In the genomic region with DNA sequence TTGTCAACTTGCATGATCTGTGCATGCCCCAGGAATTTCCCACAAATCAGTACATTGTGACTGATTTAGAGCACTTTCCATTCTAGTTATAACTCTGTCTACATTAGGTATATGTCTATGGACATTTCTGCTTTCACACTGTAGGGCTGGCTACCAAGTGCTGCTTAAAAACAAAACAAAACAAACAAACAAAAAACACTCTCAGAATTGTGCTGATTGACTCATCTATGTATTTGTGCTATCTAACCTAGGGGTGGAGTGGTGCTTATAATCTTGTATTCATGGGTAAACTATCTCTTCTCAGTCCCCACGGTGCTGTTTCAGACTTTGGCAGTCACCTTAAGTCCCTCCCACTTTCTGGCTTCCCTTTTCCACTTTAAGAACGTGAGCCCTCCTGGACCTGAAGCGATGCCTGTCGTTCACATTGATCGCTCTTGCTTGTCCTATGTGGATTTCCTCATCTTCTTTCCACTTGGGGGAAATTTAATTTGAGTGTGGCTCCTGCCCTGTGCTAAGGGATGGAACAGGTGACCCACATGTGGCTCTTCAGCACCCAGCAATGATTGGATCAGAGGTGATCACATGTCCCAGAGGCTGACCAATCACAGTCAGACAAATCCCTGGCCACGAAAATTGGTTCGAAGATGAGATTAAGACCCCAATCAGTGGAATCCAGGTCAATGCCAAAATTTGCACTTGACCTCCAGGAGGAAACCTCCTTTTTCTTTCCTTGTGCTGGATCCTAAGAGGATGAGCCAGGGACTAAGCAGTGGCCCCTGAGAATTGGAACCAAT, we compare ENCODE assay signal across 1 cellular context.
TF ChIP-seq lines count a peak whose summit lies in the region.

No MANE protein-coding gene starts in this region.

TF ChIP-seq in H1, 55 proteins besides CTCF, POLR2A, EP300 and RAD21:
- no peak for TF ChIP-seq TEAD4 (IDR thresholded peaks at IDR 0.05; ENCODE audit: low read depth, low read length)
- no peak for TF ChIP-seq CBX8 (IDR thresholded peaks at IDR 0.05; ENCODE audit: borderline replicate concordance, low read depth, low read length)
- TF ChIP-seq SRF (IDR thresholded peaks at IDR 0.05; ENCODE audit: low read depth, low read length): no peak
- TF ChIP-seq, protein P1, sequence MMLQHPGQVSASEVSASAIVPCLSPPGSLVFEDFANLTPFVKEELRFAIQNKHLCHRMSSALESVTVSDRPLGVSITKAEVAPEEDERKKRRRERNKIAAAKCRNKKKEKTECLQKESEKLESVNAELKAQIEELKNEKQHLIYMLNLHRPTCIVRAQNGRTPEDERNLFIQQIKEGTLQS (IDR thresholded peaks at IDR 0.05; ENCODE audit: insufficient read depth, low read depth, low read length): no peak
TF ChIP-seq in H1: peak in this region for 0.
